Comparison of ENCODE assay signal across 11 cellular contexts in genomic region chr17:57554826-57555635, GRCh38.
A peak's percentile ranks its signal among the peaks of the same experiment; 100 is the strongest.
DNase-seq lines count a peak whose midpoint lies in the region; ATAC-seq and TF ChIP-seq lines count a peak whose summit lies in the region.
"Had no signal": no experiment of that assay in that cellular context is flagged by ENCODE, and none has a peak within 500 bp of the region (broad histone marks: within the 10 kb centered on the region; RNA-seq: fewer than 3 reads in every experiment).

No MANE protein-coding gene starts in this region.

- H3K4me1 Mint-ChIP-seq in neural progenitor cell = peaks cover 95% of the 10 kb centered on the region

- TF ChIP-seq CTCF in neural progenitor cell (IDR thresholded peaks at IDR 0.05) (no peak), GM10266 (IDR thresholded peaks at IDR 0.05; ENCODE audit: control insufficient read depth, insufficient read depth, low read depth, missing control alignments) (no peak), GM13976 (IDR thresholded peaks at IDR 0.05; ENCODE audit: borderline replicate concordance, control extremely low read depth, extremely low read depth, insufficient read depth, missing control alignments) (no peak)

- H3K4me3 ChIP-seq in ectodermal cell (ENCODE audit: insufficient read depth, low read depth, low read length) (no peak overlapping the region), neural progenitor cell (no peak overlapping the region)

- peak overlapping the region; percentile 25 for H3K4me3 Mint-ChIP-seq in neural progenitor cell

- DNase-seq in D341Med (ENCODE audit: low spot score) = peak; percentile 54
- peak; percentile 69 for DNase-seq in NCI-H1694 treated with DMSO at 0.1 percent for 48 hours (lab: John Stamatoyannopoulos, UW)
- no peak for DNase-seq in neural progenitor cell (ENCODE audit: low spot score)
- no peak for DNase-seq in stimulated activated CD4-positive, alpha-beta T cell treated with anti-CD3 and anti-CD28 coated beads, Interleukin-2, amount 100 ng/mL, for 24 hours
- no peak for DNase-seq in GM10266 (ENCODE audit: extremely low spot score)
- DNase-seq in GM13976 (ENCODE audit: low spot score) = no peak
- DNase-seq: activated CD4-positive, alpha-beta T cell treated with anti-CD3 and anti-CD28 coated beads for 1 hour; activated T-cell treated with anti-CD3 and anti-CD28 coated beads, Interleukin-2, amount 50 U/mL, for 1 hour had no signal

- peaks cover 22% of the 10 kb centered on the region for H3K36me3 Mint-ChIP-seq in neural progenitor cell

- peaks cover 49% of the 10 kb centered on the region for H3F3A ChIP-seq in neural progenitor cell (ENCODE audit: low read depth)

- H3K9ac ChIP-seq in neural progenitor cell = no peak overlapping the region

- in situ Hi-C loops in GM13976 (cut with MboI; ENCODE audit: low sequenced_read_pairs, unreplicated experiment) = no loop called here

- peak overlapping the region; percentile 91 for H3K27ac ChIP-seq in ectodermal cell (ENCODE audit: insufficient read depth, low read depth, low read length, poor library complexity, severe bottlenecking)
- no peak overlapping the region for H3K27ac ChIP-seq in neural progenitor cell

- H3K27me3 Mint-ChIP-seq in neural progenitor cell (ENCODE audit: insufficient read depth, low read depth) = peaks cover 14% of the 10 kb centered on the region

- H3K9me3 Mint-ChIP-seq in neural progenitor cell = no peaks in the 10 kb centered on the region
- H3K9me3 Mint-ChIP-seq: CD14-positive monocyte had no signal

- H3K79me2 ChIP-seq in neural progenitor cell (ENCODE audit: low read depth) = peaks cover 61% of the 10 kb centered on the region

- H3K9me3 ChIP-seq in ectodermal cell (ENCODE audit: control insufficient read depth, low read length) = no peaks in the 10 kb centered on the region
- H3K9me3 ChIP-seq in neural progenitor cell (ENCODE audit: low read depth) = no peaks in the 10 kb centered on the region

- H2AFZ ChIP-seq in neural progenitor cell (replicated peaks) = no peak overlapping the region

- peaks cover 71% of the 10 kb centered on the region for H3K4me1 ChIP-seq in ectodermal cell (ENCODE audit: control insufficient read depth, insufficient read depth, low read length)
- peaks cover 74% of the 10 kb centered on the region for H3K4me1 ChIP-seq in neural progenitor cell

- H3K27me3 ChIP-seq in ectodermal cell (ENCODE audit: control insufficient read depth, insufficient read depth, low read length, poor library complexity, severe bottlenecking) (no peaks in the 10 kb centered on the region), neural progenitor cell (no peaks in the 10 kb centered on the region)

- 85 to 87% methylated on average over 16 of the region's 16 CpGs for WGBS in ectodermal cell, 2 experiments

- H3K36me3 ChIP-seq in ectodermal cell (ENCODE audit: control insufficient read depth, insufficient read depth, low read length) = no peaks in the 10 kb centered on the region
- no peaks in the 10 kb centered on the region for H3K36me3 ChIP-seq in neural progenitor cell

- peak overlapping the region; percentile 52 for H3K4me2 ChIP-seq in neural progenitor cell

- H4K20me1 ChIP-seq in neural progenitor cell (ENCODE audit: low read depth) = peaks cover 84% of the 10 kb centered on the region

- peak overlapping the region; percentile 98 for H3K27ac Mint-ChIP-seq in neural progenitor cell

- no peak for ATAC-seq in GM18519 (IDR thresholded peaks at IDR 0.05; ENCODE audit: low FRiP score, unreplicated experiment)

Comparison
In these comparisons a context has a peak if more than half of its experiments do, and no peak if none do; other contexts are left out.
1. DNase-seq: peak in D341Med (single experiment) and NCI-H1694 treated with DMSO at 0.1 percent for 48 hours (single experiment); none in neural progenitor cell (single experiment), stimulated activated CD4-positive, alpha-beta T cell treated with anti-CD3 and anti-CD28 coated beads, Interleukin-2, amount 100 ng/mL, for 24 hours (0 of 2), GM10266 (single experiment) and GM13976 (single experiment).